ENCODE assay signal across 8 cellular contexts in the genomic region with DNA sequence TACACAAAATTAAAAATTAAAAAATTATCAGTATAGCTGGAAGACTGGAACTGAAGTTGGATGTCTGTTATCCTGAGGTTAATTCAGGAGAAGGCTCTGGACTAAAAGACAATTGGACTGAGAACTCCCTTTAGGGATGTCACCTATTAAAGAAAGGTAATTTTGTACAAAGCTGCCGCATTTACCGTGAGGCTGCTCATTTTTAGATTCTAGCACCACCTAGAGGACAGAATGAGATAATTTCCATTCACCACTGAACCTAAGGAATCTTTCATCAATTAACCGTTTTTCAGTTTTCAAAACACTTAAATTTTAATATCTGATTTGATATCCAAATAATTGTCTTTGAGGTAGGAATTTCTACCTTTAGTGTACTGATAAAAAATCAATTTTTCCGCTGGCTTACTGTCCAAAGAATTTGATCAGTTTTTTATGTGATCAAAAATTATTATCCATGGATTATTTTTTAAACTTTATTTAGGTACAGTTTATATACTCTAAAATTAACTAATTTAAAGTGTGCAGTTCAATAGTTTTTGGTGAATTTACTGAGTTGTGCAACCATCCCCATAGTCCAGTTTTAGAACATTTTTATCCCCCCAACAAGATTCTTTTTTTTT.
A peak's percentile ranks its signal among the peaks of the same experiment; 100 is the strongest.
DNase-seq lines count a peak whose midpoint lies in the region; TF ChIP-seq lines count a peak whose summit lies in the region.

No MANE protein-coding gene starts in this region.

- peaks cover 3% of the 10 kb centered on the region for H3K36me3 Mint-ChIP-seq in activated CD4-positive, alpha-beta memory T cell treated with anti-CD3 and anti-CD28 coated beads, Interleukin-2, amount 10 ng/mL, durations not matched to agents 7 days and 5 days (ENCODE audit: low read depth)

- 4 to 6% methylated on average over 4 of the region's 4 CpGs for WGBS in thyroid gland, 2 donors

- no peaks in the 10 kb centered on the region for H3K9me3 Mint-ChIP-seq in activated CD4-positive, alpha-beta memory T cell treated with anti-CD3 and anti-CD28 coated beads, Interleukin-2, amount 10 ng/mL, durations not matched to agents 7 days and 5 days

- intact Hi-C loops in ascending aorta (cut with DNase I): loop anchor here (1.0 to 10.0 kb wide), 4 partner anchors 382 to 606 kb away; no protein-coding TSS in a partner anchor
- intact Hi-C loops in thyroid gland (cut with DNase I): loop anchor here (5.0 to 10.0 kb wide), 2 partner anchors 520 to 612 kb away; no protein-coding TSS in a partner anchor

- no peak overlapping the region for H3K4me3 Mint-ChIP-seq in activated CD4-positive, alpha-beta memory T cell treated with anti-CD3 and anti-CD28 coated beads, Interleukin-2, amount 10 ng/mL, durations not matched to agents 7 days and 5 days

- H3K27me3 ChIP-seq in ascending aorta (no peaks in the 10 kb centered on the region), thyroid gland (no peaks in the 10 kb centered on the region)

- TF ChIP-seq CTCF in ascending aorta (IDR thresholded peaks at IDR 0.05) (peak; percentile 72 to 85 (median 83)), thyroid gland (IDR thresholded peaks at IDR 0.05) (peak in 5 of 6 experiments; percentile 60 to 90 (median 70))

- H3K27ac Mint-ChIP-seq in activated CD4-positive, alpha-beta memory T cell treated with anti-CD3 and anti-CD28 coated beads, Interleukin-2, amount 10 ng/mL, durations not matched to agents 7 days and 5 days: no peak overlapping the region

- TF ChIP-seq POLR2A in thyroid gland (IDR thresholded peaks at IDR 0.05): no peak

- peaks cover 22% of the 10 kb centered on the region for H3K4me1 Mint-ChIP-seq in activated CD4-positive, alpha-beta memory T cell treated with anti-CD3 and anti-CD28 coated beads, Interleukin-2, amount 10 ng/mL, durations not matched to agents 7 days and 5 days

- CTCF ChIA-PET in activated CD4-positive, alpha-beta memory T cell treated with anti-CD3 and anti-CD28 coated beads, Interleukin-2, amount 10 ng/mL, durations not matched to agents 7 days and 5 days (lab: Charles Lee): interaction anchor here (0.6 to 3.0 kb wide), 32 partner anchors 8 to 605 kb away, joined by 3 to 40 read pairs (median 3); partner anchors contain the start of gene TNIK

- DNase-seq in D341Med (ENCODE audit: low spot score) (peak; percentile 53), H4 (ENCODE audit: low spot score) (peak; percentile 48), NCI-H2196 (lab: John Stamatoyannopoulos, UW; ENCODE audit: unreplicated experiment) (peak; percentile 80), ascending aorta (ENCODE audit: low spot score in 2 of 2) (no peak), iPS-NIHi7 (ENCODE audit: extremely low spot score) (peak; percentile 57), thyroid gland (no peak), HK-2 (ENCODE audit: unreplicated experiment) (no peak)
- DNase-seq in activated CD4-positive, alpha-beta memory T cell treated with anti-CD3 and anti-CD28 coated beads, Interleukin-2, amount 10 ng/mL, durations not matched to agents 7 days and 5 days: no peak

- H3K27me3 Mint-ChIP-seq in activated CD4-positive, alpha-beta memory T cell treated with anti-CD3 and anti-CD28 coated beads, Interleukin-2, amount 10 ng/mL, durations not matched to agents 7 days and 5 days: peaks cover 12% of the 10 kb centered on the region

- H3K9me3 ChIP-seq in ascending aorta (no peaks in the 10 kb centered on the region), thyroid gland (no peaks in the 10 kb centered on the region)

- no peaks in the 10 kb centered on the region for H3K4me1 ChIP-seq in ascending aorta
- H3K4me1 ChIP-seq in thyroid gland: peaks cover 0 to 6% of the 10 kb centered on the region in 2 donors

- POLR2A ChIA-PET in activated CD4-positive, alpha-beta memory T cell treated with anti-CD3 and anti-CD28 coated beads, Interleukin-2, amount 10 ng/mL, durations not matched to agents 7 days and 5 days (lab: Charles Lee): interaction anchor here (1.2 to 2.1 kb wide), 3 partner anchors 106 to 517 kb away, joined by 4 to 16 read pairs (median 5); partner anchors contain the start of gene TNIK

- H3K27ac ChIP-seq in ascending aorta: no peak overlapping the region
- H3K27ac ChIP-seq in thyroid gland: no peak overlapping the region

- H3K36me3 ChIP-seq in ascending aorta: no peaks in the 10 kb centered on the region
- no peaks in the 10 kb centered on the region for H3K36me3 ChIP-seq in thyroid gland

- no peak overlapping the region for H3K4me3 ChIP-seq in ascending aorta
- H3K4me3 ChIP-seq in thyroid gland (replicated peaks in 1 of 3): no peak overlapping the region

Comparison
In these comparisons a context has a peak if more than half of its experiments do, and no peak if none do; other contexts are left out.
1. DNase-seq: peak in D341Med (single experiment), H4 (single experiment), NCI-H2196 (single experiment) and iPS-NIHi7 (single experiment); none in ascending aorta (0 of 2), thyroid gland (0 of 2), activated CD4-positive, alpha-beta memory T cell treated with anti-CD3 and anti-CD28 coated beads, Interleukin-2, amount 10 ng/mL, durations not matched to agents 7 days and 5 days (single experiment) and HK-2 (single experiment).